In genomic region chr19:35533822-35534521, GRCh38 we compare ENCODE assay signal across 10 cellular contexts. TPM values are rescaled to one million over a fixed set of nuclear protein-coding genes. Genes with fewer than 3 reads are reported as not detected.
DNase-seq lines count a peak whose midpoint lies in the region; ATAC-seq, FAIRE-seq and TF ChIP-seq lines count a peak whose summit lies in the region.
"Had no signal": no experiment of that assay in that cellular context is flagged by ENCODE, and none has a peak within 500 bp of the region (broad histone marks: within the 10 kb centered on the region; RNA-seq: fewer than 3 reads in every experiment).

No MANE protein-coding gene starts in this region.

- H3K27me3 ChIP-seq in right lobe of liver, result no peaks in the 10 kb centered on the region

- no peak overlapping the region for H3K27ac ChIP-seq in right lobe of liver
- H3K27ac ChIP-seq in caudate nucleus (ENCODE audit: low read depth, low read length), result no peak overlapping the region
- H3K27ac ChIP-seq: sigmoid colon had no signal

- no peak for FAIRE-seq in GM12892 (lab: Jason Lieb, UNC)
- FAIRE-seq: bronchial epithelial cell had no signal

- CTCF ChIA-PET in activated naive CD4-positive, alpha-beta T cell treated with anti-CD3 and anti-CD28 coated beads for 36 hours (lab: Charles Lee), result no interaction called here

- no peak for TF ChIP-seq CTCF in CD14-positive monocyte (IDR thresholded peaks at IDR 0.05)
- no peak for TF ChIP-seq CTCF in right lobe of liver (IDR thresholded peaks at IDR 0.05)

- DNase-seq in CD14-positive monocyte (ENCODE audit: low spot score), result peak; percentile 65
- peak; percentile 67 for DNase-seq in activated naive CD4-positive, alpha-beta T cell treated with anti-CD3 and anti-CD28 coated beads for 36 hours
- DNase-seq in right lobe of liver, result no peak
- no peak for DNase-seq in GM12892 (ENCODE audit: insufficient read length)
- DNase-seq in occipital lobe (lab: John Stamatoyannopoulos, UW), result no peak
- DNase-seq in caudate nucleus (lab: John Stamatoyannopoulos, UW), result no peak
- DNase-seq in NCI-H2029 treated with DMSO at 0.1 percent for 48 hours (lab: John Stamatoyannopoulos, UW), result no peak
- DNase-seq: sigmoid colon had no signal

- H3K27ac Mint-ChIP-seq in CD14-positive monocyte (peak overlapping the region in 1 of 7 donors; percentile 55), IgD-negative memory B cell (peak overlapping the region; percentile 31 to 84 (median 65))
- H3K27ac Mint-ChIP-seq in activated naive CD4-positive, alpha-beta T cell treated with anti-CD3 and anti-CD28 coated beads for 36 hours, result peak overlapping the region; percentile 59

- peaks cover 7% of the 10 kb centered on the region for H3K4me1 Mint-ChIP-seq in CD14-positive monocyte
- peaks cover 10 to 14% (median 11%) of the 10 kb centered on the region in 3 donors for H3K4me1 Mint-ChIP-seq in IgD-negative memory B cell
- peaks cover 9% of the 10 kb centered on the region for H3K4me1 Mint-ChIP-seq in activated naive CD4-positive, alpha-beta T cell treated with anti-CD3 and anti-CD28 coated beads for 36 hours (ENCODE audit: low read depth)

- H3K27me3 Mint-ChIP-seq in CD14-positive monocyte (ENCODE audit: low read depth in 3 of 3) (peaks cover 21 to 38% (median 29%) of the 10 kb centered on the region in 3 donors), IgD-negative memory B cell (peaks cover 23% of the 10 kb centered on the region)
- peaks cover 13% of the 10 kb centered on the region for H3K27me3 Mint-ChIP-seq in activated naive CD4-positive, alpha-beta T cell treated with anti-CD3 and anti-CD28 coated beads for 36 hours (ENCODE audit: low read depth)

- no peaks in the 10 kb centered on the region for H3K4me1 ChIP-seq in right lobe of liver

- no peaks in the 10 kb centered on the region for H3K9me3 ChIP-seq in right lobe of liver
- H3K9me3 ChIP-seq: sigmoid colon had no signal

- H3K36me3 Mint-ChIP-seq in CD14-positive monocyte, result no peaks in the 10 kb centered on the region
- H3K36me3 Mint-ChIP-seq in IgD-negative memory B cell, result no peaks in the 10 kb centered on the region
- H3K36me3 Mint-ChIP-seq in activated naive CD4-positive, alpha-beta T cell treated with anti-CD3 and anti-CD28 coated beads for 36 hours (ENCODE audit: low read depth), result no peaks in the 10 kb centered on the region

- H3K4me3 ChIP-seq in right lobe of liver, result no peak overlapping the region
- H3K4me3 ChIP-seq: sigmoid colon had no signal

- H3K9me3 Mint-ChIP-seq in CD14-positive monocyte, result no peaks in the 10 kb centered on the region
- no peaks in the 10 kb centered on the region for H3K9me3 Mint-ChIP-seq in IgD-negative memory B cell
- no peaks in the 10 kb centered on the region for H3K9me3 Mint-ChIP-seq in activated naive CD4-positive, alpha-beta T cell treated with anti-CD3 and anti-CD28 coated beads for 36 hours

- peak; percentile 56 to 83 (median 74) for ATAC-seq in right lobe of liver

- no peak for TF ChIP-seq POLR2A in right lobe of liver (IDR thresholded peaks at IDR 0.05)
- TF ChIP-seq POLR2A in GM12892 (IDR thresholded peaks at IDR 0.05; ENCODE audit: low read depth, low read length), result no peak

- H3K36me3 ChIP-seq in right lobe of liver, result no peaks in the 10 kb centered on the region
- H3K36me3 ChIP-seq: sigmoid colon had no signal

- intact Hi-C loops in CD14-positive monocyte (cut with micrococcal nuclease), result no loop called here
- intact Hi-C loops in activated naive CD4-positive, alpha-beta T cell treated with anti-CD3 and anti-CD28 coated beads for 36 hours (cut with micrococcal nuclease), result no loop called here
- intact Hi-C loops in right lobe of liver (cut with DNase I), result no loop called here

- H3K4me3 Mint-ChIP-seq in CD14-positive monocyte (peak overlapping the region in 1 of 2 donors; percentile 73), IgD-negative memory B cell (peak overlapping the region; percentile 67 to 86 (median 74))
- peak overlapping the region; percentile 54 for H3K4me3 Mint-ChIP-seq in activated naive CD4-positive, alpha-beta T cell treated with anti-CD3 and anti-CD28 coated beads for 36 hours

- 14% methylated on average over 21 of the region's 35 CpGs for WGBS in right lobe of liver (ENCODE audit: insufficient coverage, low coverage, low lambda C conversion rate, missing lambda C conversion rate)

RNA-seq across cellular contexts. Expression of gene GAPDHS, which starts 0.7 kb away (rescaled TPM):
- polyA plus RNA-seq in CD14-positive monocyte (not detected), IgD-negative memory B cell (not detected)
- total RNA-seq in activated naive CD4-positive, alpha-beta T cell treated with anti-CD3 and anti-CD28 coated beads for 36 hours, result not detected
- total RNA-seq in right lobe of liver (not detected), occipital lobe (not detected)
- not detected for polyA plus RNA-seq in GM12892 (2012; ENCODE audit: missing spikeins)
- total RNA-seq: bronchial epithelial cell, sigmoid colon had no signal
- polyA plus RNA-seq: sigmoid colon had no signal

RNA-seq across cellular contexts. Expression of gene SBSN, which starts 5.9 kb away (rescaled TPM):
- polyA plus RNA-seq in CD14-positive monocyte (not detected), IgD-negative memory B cell (not detected)
- total RNA-seq in activated naive CD4-positive, alpha-beta T cell treated with anti-CD3 and anti-CD28 coated beads for 36 hours, result not detected
- total RNA-seq in right lobe of liver (under 1 TPM in 1 of 6 experiments, not detected in 5; 0.24 TPM), occipital lobe (not detected)
- 1.3 TPM for polyA plus RNA-seq in GM12892 (2012; ENCODE audit: missing spikeins)
- total RNA-seq: sigmoid colon had no signal

RNA-seq across cellular contexts. Expression of gene TMEM147, which starts 11.5 kb away (rescaled TPM):
- 100 to 1,000 TPM; 165 TPM for polyA plus RNA-seq in CD14-positive monocyte
- polyA plus RNA-seq in IgD-negative memory B cell, result 146 TPM
- 10 to 100 TPM; 63.1 to 63.4 TPM for total RNA-seq in activated naive CD4-positive, alpha-beta T cell treated with anti-CD3 and anti-CD28 coated beads for 36 hours
- 10 to 100 TPM; 29.4 to 65.7 (median 36.2) TPM for total RNA-seq in right lobe of liver
- 76.8 TPM for polyA plus RNA-seq in GM12892 (2012; ENCODE audit: missing spikeins)
- total RNA-seq in occipital lobe, result 37.4 TPM

RNA-seq across cellular contexts. Expression of gene DMKN, which starts 20.5 kb away (rescaled TPM):
- not detected for polyA plus RNA-seq in CD14-positive monocyte
- polyA plus RNA-seq in IgD-negative memory B cell, result 1.1 TPM
- total RNA-seq in activated naive CD4-positive, alpha-beta T cell treated with anti-CD3 and anti-CD28 coated beads for 36 hours, result 1 to 10 TPM in 1 of 2 experiments, under 1 TPM in 1; 0.86 to 1.7 TPM
- total RNA-seq in right lobe of liver, result 1 to 10 TPM; 1.0 to 4.0 (median 2.0) TPM
- polyA plus RNA-seq in GM12892 (2012; ENCODE audit: missing spikeins), result 99.5 TPM
- total RNA-seq in occipital lobe, result 0.94 TPM

RNA-seq across cellular contexts. Expression of gene ATP4A, which starts 29.5 kb away (rescaled TPM):
- polyA plus RNA-seq in CD14-positive monocyte (not detected), IgD-negative memory B cell (not detected)
- total RNA-seq in activated naive CD4-positive, alpha-beta T cell treated with anti-CD3 and anti-CD28 coated beads for 36 hours, result not detected
- total RNA-seq in right lobe of liver (under 1 TPM in 1 of 6 experiments, not detected in 5; 0.06 TPM), occipital lobe (not detected)
- polyA plus RNA-seq in GM12892 (2012; ENCODE audit: missing spikeins), result 0.74 TPM
- total RNA-seq: bronchial epithelial cell, sigmoid colon had no signal

Comparison
In these comparisons a context has a peak if more than half of its experiments do, and no peak if none do; other contexts are left out.
1. DNase-seq: peak in CD14-positive monocyte (single experiment) and activated naive CD4-positive, alpha-beta T cell treated with anti-CD3 and anti-CD28 coated beads for 36 hours (single experiment); none in right lobe of liver (0 of 3), GM12892 (single experiment), occipital lobe (single experiment), caudate nucleus (0 of 61) and NCI-H2029 treated with DMSO at 0.1 percent for 48 hours (single experiment).